2 cellular contexts compared by ENCODE assay signal in the genomic region with DNA sequence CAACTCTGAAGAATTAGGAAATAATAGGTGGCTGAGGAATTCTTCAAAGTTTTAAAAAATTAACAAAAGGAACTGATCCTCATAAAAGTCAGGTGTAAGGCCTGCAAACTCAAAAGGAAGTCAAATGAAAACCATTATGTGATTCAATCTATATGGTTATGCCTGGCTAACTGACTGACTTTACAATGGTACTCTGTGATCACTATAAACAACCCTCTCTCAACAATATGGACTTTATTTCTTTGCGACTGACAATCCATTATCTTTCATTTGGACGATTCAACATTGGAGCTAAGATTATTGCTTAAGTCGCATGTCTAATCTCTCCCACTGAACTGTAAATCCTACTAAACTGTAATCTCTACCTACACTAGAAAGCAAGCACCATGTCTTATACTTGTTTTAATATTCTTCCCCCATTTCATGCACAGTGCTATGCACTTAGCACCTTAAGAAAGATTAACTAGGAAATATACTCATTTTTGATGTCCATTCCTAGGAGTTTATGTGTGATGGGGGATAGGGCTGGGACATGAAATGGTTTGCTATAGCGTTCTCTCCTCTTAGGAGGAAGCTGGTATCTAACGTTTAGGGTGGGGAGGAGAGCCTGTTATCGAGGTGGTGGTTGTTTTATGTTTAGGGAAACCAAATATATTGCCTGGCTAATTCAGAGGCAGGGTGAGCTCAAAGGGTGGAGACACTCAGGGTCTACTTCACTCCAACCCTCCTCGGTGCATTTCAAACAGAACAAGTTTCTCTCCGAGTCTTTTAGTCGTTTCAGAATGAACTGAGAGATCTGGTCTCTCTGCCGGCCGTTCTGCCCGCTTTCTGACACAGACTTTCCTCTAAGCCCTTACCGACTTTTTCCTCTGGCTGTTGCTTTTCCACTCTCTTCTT.
TF ChIP-seq lines count a peak whose summit lies in the region.

No MANE protein-coding gene starts in this region.

TF ChIP-seq in GM23338, 12 proteins besides CTCF, POLR2A, EP300 and RAD21:
- TF ChIP-seq, protein P1, sequence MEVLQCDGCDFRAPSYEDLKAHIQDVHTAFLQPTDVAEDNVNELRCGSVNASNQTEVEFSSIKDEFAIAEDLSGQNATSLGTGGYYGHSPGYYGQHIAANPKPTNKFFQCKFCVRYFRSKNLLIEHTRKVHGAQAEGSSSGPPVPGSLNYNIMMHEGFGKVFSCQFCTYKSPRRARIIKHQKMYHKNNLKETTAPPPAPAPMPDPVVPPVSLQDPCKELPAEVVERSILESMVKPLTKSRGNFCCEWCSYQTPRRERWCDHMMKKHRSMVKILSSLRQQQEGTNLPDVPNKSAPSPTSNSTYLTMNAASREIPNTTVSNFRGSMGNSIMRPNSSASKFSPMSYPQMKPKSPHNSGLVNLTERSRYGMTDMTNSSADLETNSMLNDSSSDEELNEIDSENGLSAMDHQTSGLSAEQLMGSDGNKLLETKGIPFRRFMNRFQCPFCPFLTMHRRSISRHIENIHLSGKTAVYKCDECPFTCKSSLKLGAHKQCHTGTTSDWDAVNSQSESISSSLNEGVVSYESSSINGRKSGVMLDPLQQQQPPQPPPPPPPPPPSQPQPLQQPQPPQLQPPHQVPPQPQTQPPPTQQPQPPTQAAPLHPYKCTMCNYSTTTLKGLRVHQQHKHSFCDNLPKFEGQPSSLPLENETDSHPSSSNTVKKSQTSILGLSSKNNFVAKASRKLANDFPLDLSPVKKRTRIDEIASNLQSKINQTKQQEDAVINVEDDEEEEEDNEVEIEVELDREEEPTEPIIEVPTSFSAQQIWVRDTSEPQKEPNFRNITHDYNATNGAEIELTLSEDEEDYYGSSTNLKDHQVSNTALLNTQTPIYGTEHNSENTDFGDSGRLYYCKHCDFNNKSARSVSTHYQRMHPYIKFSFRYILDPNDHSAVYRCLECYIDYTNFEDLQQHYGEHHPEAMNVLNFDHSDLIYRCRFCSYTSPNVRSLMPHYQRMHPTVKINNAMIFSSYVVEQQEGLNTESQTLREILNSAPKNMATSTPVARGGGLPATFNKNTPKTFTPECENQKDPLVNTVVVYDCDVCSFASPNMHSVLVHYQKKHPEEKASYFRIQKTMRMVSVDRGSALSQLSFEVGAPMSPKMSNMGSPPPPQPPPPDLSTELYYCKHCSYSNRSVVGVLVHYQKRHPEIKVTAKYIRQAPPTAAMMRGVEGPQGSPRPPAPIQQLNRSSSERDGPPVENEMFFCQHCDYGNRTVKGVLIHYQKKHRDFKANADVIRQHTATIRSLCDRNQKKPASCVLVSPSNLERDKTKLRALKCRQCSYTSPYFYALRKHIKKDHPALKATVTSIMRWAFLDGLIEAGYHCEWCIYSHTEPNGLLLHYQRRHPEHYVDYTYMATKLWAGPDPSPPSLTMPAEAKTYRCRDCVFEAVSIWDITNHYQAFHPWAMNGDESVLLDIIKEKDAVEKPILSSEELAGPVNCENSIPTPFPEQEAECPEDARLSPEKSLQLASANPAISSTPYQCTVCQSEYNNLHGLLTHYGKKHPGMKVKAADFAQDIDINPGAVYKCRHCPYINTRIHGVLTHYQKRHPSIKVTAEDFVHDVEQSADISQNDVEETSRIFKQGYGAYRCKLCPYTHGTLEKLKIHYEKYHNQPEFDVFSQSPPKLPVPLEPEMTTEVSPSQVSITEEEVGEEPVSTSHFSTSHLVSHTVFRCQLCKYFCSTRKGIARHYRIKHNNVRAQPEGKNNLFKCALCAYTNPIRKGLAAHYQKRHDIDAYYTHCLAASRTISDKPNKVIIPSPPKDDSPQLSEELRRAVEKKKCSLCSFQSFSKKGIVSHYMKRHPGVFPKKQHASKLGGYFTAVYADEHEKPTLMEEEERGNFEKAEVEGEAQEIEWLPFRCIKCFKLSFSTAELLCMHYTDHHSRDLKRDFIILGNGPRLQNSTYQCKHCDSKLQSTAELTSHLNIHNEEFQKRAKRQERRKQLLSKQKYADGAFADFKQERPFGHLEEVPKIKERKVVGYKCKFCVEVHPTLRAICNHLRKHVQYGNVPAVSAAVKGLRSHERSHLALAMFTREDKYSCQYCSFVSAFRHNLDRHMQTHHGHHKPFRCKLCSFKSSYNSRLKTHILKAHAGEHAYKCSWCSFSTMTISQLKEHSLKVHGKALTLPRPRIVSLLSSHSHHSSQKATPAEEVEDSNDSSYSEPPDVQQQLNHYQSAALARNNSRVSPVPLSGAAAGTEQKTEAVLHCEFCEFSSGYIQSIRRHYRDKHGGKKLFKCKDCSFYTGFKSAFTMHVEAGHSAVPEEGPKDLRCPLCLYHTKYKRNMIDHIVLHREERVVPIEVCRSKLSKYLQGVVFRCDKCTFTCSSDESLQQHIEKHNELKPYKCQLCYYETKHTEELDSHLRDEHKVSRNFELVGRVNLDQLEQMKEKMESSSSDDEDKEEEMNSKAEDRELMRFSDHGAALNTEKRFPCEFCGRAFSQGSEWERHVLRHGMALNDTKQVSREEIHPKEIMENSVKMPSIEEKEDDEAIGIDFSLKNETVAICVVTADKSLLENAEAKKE (CRISPR knock-in tag; IDR thresholded peaks at IDR 0.05): no peak
- TF ChIP-seq EZH2phosphoT487 (IDR thresholded peaks at IDR 0.05; ENCODE audit: unreplicated experiment): no peak
- no peak for TF ChIP-seq NANOG (IDR thresholded peaks at IDR 0.05; ENCODE audit: borderline replicate concordance)
- no peak for TF ChIP-seq EZH2 (IDR thresholded peaks at IDR 0.05; ENCODE audit: low read depth, unreplicated experiment)
- TF ChIP-seq STAT1 (IDR thresholded peaks at IDR 0.05; ENCODE audit: unreplicated experiment): no peak

TF ChIP-seq in HepG2, 621 proteins besides CTCF, POLR2A, EP300 and RAD21 (continues in another document):
- TF ChIP-seq, protein P2, sequence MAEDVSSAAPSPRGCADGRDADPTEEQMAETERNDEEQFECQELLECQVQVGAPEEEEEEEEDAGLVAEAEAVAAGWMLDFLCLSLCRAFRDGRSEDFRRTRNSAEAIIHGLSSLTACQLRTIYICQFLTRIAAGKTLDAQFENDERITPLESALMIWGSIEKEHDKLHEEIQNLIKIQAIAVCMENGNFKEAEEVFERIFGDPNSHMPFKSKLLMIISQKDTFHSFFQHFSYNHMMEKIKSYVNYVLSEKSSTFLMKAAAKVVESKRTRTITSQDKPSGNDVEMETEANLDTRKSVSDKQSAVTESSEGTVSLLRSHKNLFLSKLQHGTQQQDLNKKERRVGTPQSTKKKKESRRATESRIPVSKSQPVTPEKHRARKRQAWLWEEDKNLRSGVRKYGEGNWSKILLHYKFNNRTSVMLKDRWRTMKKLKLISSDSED (CRISPR knock-in tag; IDR thresholded peaks at IDR 0.05): no peak
- TF ChIP-seq ZNF883 (CRISPR knock-in tag; IDR thresholded peaks at IDR 0.05; ENCODE audit: not compliant biosample characterization) (no peak), ZNF354B (CRISPR knock-in tag; IDR thresholded peaks at IDR 0.05) (no peak), MTA3 (CRISPR knock-in tag; IDR thresholded peaks at IDR 0.05) (no peak), TBX3 (IDR thresholded peaks at IDR 0.05; ENCODE audit: borderline replicate concordance) (no peak), CBX5 (CRISPR knock-in tag; IDR thresholded peaks at IDR 0.05; ENCODE audit: borderline replicate concordance) (no peak), ZNF337 (CRISPR knock-in tag; IDR thresholded peaks at IDR 0.05; ENCODE audit: borderline replicate concordance, low read depth) (no peak), PITX1 (CRISPR knock-in tag; IDR thresholded peaks at IDR 0.05) (no peak), ZNF3 (CRISPR knock-in tag; IDR thresholded peaks at IDR 0.05) (peak; percentile 89), TGIF2 (CRISPR knock-in tag; IDR thresholded peaks at IDR 0.05) (0 out of 2 replicates have a peak, but pooled peaks have one; percentile 19), HOXA5 (CRISPR knock-in tag; IDR thresholded peaks at IDR 0.05) (no peak), ZC3H13 (CRISPR knock-in tag; IDR thresholded peaks at IDR 0.05) (no peak), ZSCAN30 (CRISPR knock-in tag; IDR thresholded peaks at IDR 0.05) (no peak), PAWR (CRISPR knock-in tag; IDR thresholded peaks at IDR 0.05; ENCODE audit: borderline replicate concordance) (no peak), ZNF713 (CRISPR knock-in tag; IDR thresholded peaks at IDR 0.05) (0 out of 2 replicates have a peak, but pooled peaks have one; percentile 10), ZNF788 (CRISPR knock-in tag; IDR thresholded peaks at IDR 0.05; ENCODE audit: borderline replicate concordance) (no peak), ZNF501 (CRISPR knock-in tag; IDR thresholded peaks at IDR 0.05) (no peak), AGO1 (IDR thresholded peaks at IDR 0.05; ENCODE audit: low read depth, low read length, poor library complexity, severe bottlenecking) (no peak), ZFP1 (CRISPR knock-in tag; IDR thresholded peaks at IDR 0.05) (no peak), KAT2B (IDR thresholded peaks at IDR 0.05; ENCODE audit: borderline replicate concordance, low read depth, low read length) (no peak), TSC22D2 (CRISPR knock-in tag; IDR thresholded peaks at IDR 0.05; ENCODE audit: borderline replicate concordance) (no peak), SMYD3 (CRISPR knock-in tag; IDR thresholded peaks at IDR 0.05) (0 out of 2 replicates have a peak, but pooled peaks have one; percentile 2), ZMYM2 (CRISPR knock-in tag; IDR thresholded peaks at IDR 0.05) (no peak), ZSCAN29 (CRISPR knock-in tag; conservative IDR thresholded peaks at IDR 0.05) (no peak)
- TF ChIP-seq, protein P3, sequence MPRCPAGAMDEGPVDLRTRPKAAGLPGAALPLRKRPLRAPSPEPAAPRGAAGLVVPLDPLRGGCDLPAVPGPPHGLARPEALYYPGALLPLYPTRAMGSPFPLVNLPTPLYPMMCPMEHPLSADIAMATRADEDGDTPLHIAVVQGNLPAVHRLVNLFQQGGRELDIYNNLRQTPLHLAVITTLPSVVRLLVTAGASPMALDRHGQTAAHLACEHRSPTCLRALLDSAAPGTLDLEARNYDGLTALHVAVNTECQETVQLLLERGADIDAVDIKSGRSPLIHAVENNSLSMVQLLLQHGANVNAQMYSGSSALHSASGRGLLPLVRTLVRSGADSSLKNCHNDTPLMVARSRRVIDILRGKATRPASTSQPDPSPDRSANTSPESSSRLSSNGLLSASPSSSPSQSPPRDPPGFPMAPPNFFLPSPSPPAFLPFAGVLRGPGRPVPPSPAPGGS (CRISPR knock-in tag; IDR thresholded peaks at IDR 0.05): no peak
- TF ChIP-seq, protein P4, sequence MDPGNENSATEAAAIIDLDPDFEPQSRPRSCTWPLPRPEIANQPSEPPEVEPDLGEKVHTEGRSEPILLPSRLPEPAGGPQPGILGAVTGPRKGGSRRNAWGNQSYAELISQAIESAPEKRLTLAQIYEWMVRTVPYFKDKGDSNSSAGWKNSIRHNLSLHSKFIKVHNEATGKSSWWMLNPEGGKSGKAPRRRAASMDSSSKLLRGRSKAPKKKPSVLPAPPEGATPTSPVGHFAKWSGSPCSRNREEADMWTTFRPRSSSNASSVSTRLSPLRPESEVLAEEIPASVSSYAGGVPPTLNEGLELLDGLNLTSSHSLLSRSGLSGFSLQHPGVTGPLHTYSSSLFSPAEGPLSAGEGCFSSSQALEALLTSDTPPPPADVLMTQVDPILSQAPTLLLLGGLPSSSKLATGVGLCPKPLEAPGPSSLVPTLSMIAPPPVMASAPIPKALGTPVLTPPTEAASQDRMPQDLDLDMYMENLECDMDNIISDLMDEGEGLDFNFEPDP (CRISPR knock-in tag; conservative IDR thresholded peaks at IDR 0.05): 0 out of 2 replicates have a peak, but pooled peaks have one; percentile 56
- TF ChIP-seq, protein P5, sequence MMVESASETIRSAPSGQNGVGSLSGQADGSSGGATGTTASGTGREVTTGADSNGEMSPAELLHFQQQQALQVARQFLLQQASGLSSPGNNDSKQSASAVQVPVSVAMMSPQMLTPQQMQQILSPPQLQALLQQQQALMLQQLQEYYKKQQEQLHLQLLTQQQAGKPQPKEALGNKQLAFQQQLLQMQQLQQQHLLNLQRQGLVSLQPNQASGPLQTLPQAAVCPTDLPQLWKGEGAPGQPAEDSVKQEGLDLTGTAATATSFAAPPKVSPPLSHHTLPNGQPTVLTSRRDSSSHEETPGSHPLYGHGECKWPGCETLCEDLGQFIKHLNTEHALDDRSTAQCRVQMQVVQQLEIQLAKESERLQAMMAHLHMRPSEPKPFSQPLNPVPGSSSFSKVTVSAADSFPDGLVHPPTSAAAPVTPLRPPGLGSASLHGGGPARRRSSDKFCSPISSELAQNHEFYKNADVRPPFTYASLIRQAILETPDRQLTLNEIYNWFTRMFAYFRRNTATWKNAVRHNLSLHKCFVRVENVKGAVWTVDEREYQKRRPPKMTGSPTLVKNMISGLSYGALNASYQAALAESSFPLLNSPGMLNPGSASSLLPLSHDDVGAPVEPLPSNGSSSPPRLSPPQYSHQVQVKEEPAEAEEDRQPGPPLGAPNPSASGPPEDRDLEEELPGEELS (CRISPR knock-in tag; IDR thresholded peaks at IDR 0.05): no peak
- TF ChIP-seq, protein P6, sequence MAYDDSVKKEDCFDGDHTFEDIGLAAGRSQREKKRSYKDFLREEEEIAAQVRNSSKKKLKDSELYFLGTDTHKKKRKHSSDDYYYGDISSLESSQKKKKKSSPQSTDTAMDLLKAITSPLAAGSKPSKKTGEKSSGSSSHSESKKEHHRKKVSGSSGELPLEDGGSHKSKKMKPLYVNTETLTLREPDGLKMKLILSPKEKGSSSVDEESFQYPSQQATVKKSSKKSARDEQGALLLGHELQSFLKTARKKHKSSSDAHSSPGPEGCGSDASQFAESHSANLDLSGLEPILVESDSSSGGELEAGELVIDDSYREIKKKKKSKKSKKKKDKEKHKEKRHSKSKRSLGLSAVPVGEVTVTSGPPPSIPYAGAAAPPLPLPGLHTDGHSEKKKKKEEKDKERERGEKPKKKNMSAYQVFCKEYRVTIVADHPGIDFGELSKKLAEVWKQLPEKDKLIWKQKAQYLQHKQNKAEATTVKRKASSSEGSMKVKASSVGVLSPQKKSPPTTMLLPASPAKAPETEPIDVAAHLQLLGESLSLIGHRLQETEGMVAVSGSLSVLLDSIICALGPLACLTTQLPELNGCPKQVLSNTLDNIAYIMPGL (CRISPR knock-in tag; IDR thresholded peaks at IDR 0.05; ENCODE audit: borderline replicate concordance in 1 of 2, low read depth in 1 of 2): 0 out of 4 replicates have a peak, but pooled peaks of 1 of the 2 experiments have one; percentile 26
